12 cellular contexts compared by ENCODE assay signal in genomic region chr10:58807631-58808024, GRCh38.
DNase-seq lines count a peak whose midpoint lies in the region; ATAC-seq and TF ChIP-seq lines count a peak whose summit lies in the region.
"Had no signal": no experiment of that assay in that cellular context is flagged by ENCODE, and none has a peak within 500 bp of the region (broad histone marks: within the 10 kb centered on the region; RNA-seq: fewer than 3 reads in every experiment).

No MANE protein-coding gene starts in this region.

- H2BK5ac ChIP-seq in mesenchymal stem cell (ENCODE audit: low read depth, low read length, poor library complexity, severe bottlenecking): no peak overlapping the region

- no peak overlapping the region for H2BK120ac ChIP-seq in mesenchymal stem cell (ENCODE audit: low read depth, low read length)

- H3K9ac ChIP-seq in mesenchymal stem cell (ENCODE audit: low read length): peak overlapping the region; percentile 49

- intact Hi-C loops in Caco-2 (cut with micrococcal nuclease; ENCODE audit: unreplicated experiment) (loop anchor here (1.0 kb wide), 1 partner anchor 145 kb away; no protein-coding TSS in a partner anchor), spleen (cut with DNase I; ENCODE audit: low total_unique reads) (no loop called here)

- H2AFZ ChIP-seq in mesenchymal stem cell (ENCODE audit: low read depth, low read length): no peak overlapping the region

- H3K36me3 Mint-ChIP-seq in Caco-2 (ENCODE audit: insufficient read depth, unreplicated experiment): peaks cover 70% of the 10 kb centered on the region
- H3K36me3 Mint-ChIP-seq in endothelial cell (ENCODE audit: low read depth, unreplicated experiment): no peaks in the 10 kb centered on the region

- H3K23ac ChIP-seq in mesenchymal stem cell (ENCODE audit: low read length in 2 of 2): no peak overlapping the region

- no TSS peak for BruUV-seq in Caco-2 (replicated peaks; lab: Mats Ljungman, UMichigan)

- peak; percentile 54 to 69 for DNase-seq in Caco-2
- DNase-seq in MG63: peak; percentile 52
- peak; percentile 76 for DNase-seq in fibroblast of gingiva (ENCODE audit: low read depth)
- no peak for DNase-seq in mesenchymal stem cell
- DNase-seq in endothelial cell (ENCODE audit: low spot score): no peak
- DNase-seq in AML-193 (lab: John Stamatoyannopoulos, UW): no peak
- no peak for DNase-seq in spleen
- DNase-seq: brain microvascular endothelial cell, SW 1271 had no signal

- H3K4ac ChIP-seq in mesenchymal stem cell (ENCODE audit: low read depth in 1 of 2, low read length in 2 of 2): no peak overlapping the region

- peaks cover 5% of the 10 kb centered on the region for H3K36me3 ChIP-seq in Caco-2 (ENCODE audit: control insufficient read depth, insufficient read depth, low read length)
- H3K36me3 ChIP-seq in MG63: no peaks in the 10 kb centered on the region; the same call in 1 of the 2 replicates
- H3K36me3 ChIP-seq in mesenchymal stem cell (ENCODE audit: control insufficient read depth in 1 of 2, insufficient read depth in 2 of 2, low read depth in 1 of 2, low read length in 2 of 2): peaks cover 32 to 89% of the 10 kb centered on the region in 2 experiments
- no peaks in the 10 kb centered on the region for H3K36me3 ChIP-seq in spleen

- H3K9me3 Mint-ChIP-seq in Caco-2 (ENCODE audit: unreplicated experiment): no peaks in the 10 kb centered on the region
- H3K9me3 Mint-ChIP-seq in endothelial cell (ENCODE audit: unreplicated experiment): no peaks in the 10 kb centered on the region

- H3K4me1 Mint-ChIP-seq in Caco-2 (ENCODE audit: low read depth, unreplicated experiment): peaks cover 45% of the 10 kb centered on the region
- no peaks in the 10 kb centered on the region for H3K4me1 Mint-ChIP-seq in endothelial cell (ENCODE audit: unreplicated experiment)

- 67% methylated on average over 3 of the region's 4 CpGs for WGBS in mesenchymal stem cell
- 40 to 75% (median 45%) methylated on average over 4 of the region's 4 CpGs for WGBS in spleen, 5 donors

- H3K27ac ChIP-seq in mesenchymal stem cell (ENCODE audit: low read length, poor library complexity, severe bottlenecking) (no peak overlapping the region), spleen (no peak overlapping the region)
- H3K27ac ChIP-seq: brain microvascular endothelial cell had no signal

- no peak overlapping the region for H2BK12ac ChIP-seq in mesenchymal stem cell (ENCODE audit: low read length in 2 of 2)

- peak overlapping the region; percentile 85 for H3K27ac Mint-ChIP-seq in Caco-2 (ENCODE audit: unreplicated experiment)
- no peak overlapping the region for H3K27ac Mint-ChIP-seq in endothelial cell (ENCODE audit: unreplicated experiment)

- ATAC-seq in HG02870 (IDR thresholded peaks at IDR 0.05; ENCODE audit: unreplicated experiment): no peak
- ATAC-seq: activated CD4-positive, CD25-positive, alpha-beta regulatory T cell treated with anti-CD3 and anti-CD28 coated beads, Interleukin-2, amount 50 U/mL, for 24 hours; K562 had no signal

- TF ChIP-seq CTCF in Caco-2 (IDR thresholded peaks at IDR 0.05; ENCODE audit: insufficient read depth in 1 of 2, low read depth in 1 of 2, low read length in 1 of 2, severe bottlenecking in 1 of 2, unreplicated experiment in 1 of 2) (no peak), endothelial cell (IDR thresholded peaks at IDR 0.05; ENCODE audit: unreplicated experiment) (no peak), spleen (IDR thresholded peaks at IDR 0.05 in 8 of 11, conservative IDR thresholded peaks at IDR 0.05 in 3 of 11) (no peak)

- H3K4me2 ChIP-seq in mesenchymal stem cell (ENCODE audit: low read length, poor library complexity, severe bottlenecking): no peak overlapping the region

- CTCF ChIA-PET in Caco-2 (lab: Charles Lee): no interaction called here

- no peak overlapping the region for H3K14ac ChIP-seq in mesenchymal stem cell (ENCODE audit: low read length in 2 of 2)

- H3K79me1 ChIP-seq in mesenchymal stem cell (replicated peaks; ENCODE audit: low read length, poor library complexity, severe bottlenecking): peaks cover 19% of the 10 kb centered on the region

- no peak overlapping the region for H2AK5ac ChIP-seq in mesenchymal stem cell (ENCODE audit: low read length, severe bottlenecking)

- POLR2A ChIA-PET in Caco-2 (lab: Charles Lee): no interaction called here

- H4K91ac ChIP-seq in mesenchymal stem cell (ENCODE audit: low read length): no peak overlapping the region

- H3K9me3 ChIP-seq in Caco-2 (no peaks in the 10 kb centered on the region), MG63 (no peaks in the 10 kb centered on the region), mesenchymal stem cell (ENCODE audit: control insufficient read depth, low read length) (no peaks in the 10 kb centered on the region), spleen (no peaks in the 10 kb centered on the region)

- no peak overlapping the region for H3K18ac ChIP-seq in mesenchymal stem cell (ENCODE audit: low read depth in 1 of 2, low read length in 2 of 2)

- no peak overlapping the region for H2BK15ac ChIP-seq in mesenchymal stem cell (ENCODE audit: low read depth, poor library complexity, severe bottlenecking)

- no peaks in the 10 kb centered on the region for H3K27me3 ChIP-seq in Caco-2 (replicated peaks; ENCODE audit: control insufficient read depth, insufficient read depth, low read length)
- no peaks in the 10 kb centered on the region for H3K27me3 ChIP-seq in MG63
- H3K27me3 ChIP-seq in mesenchymal stem cell (ENCODE audit: control insufficient read depth in 1 of 2, insufficient read depth in 1 of 2, low read length in 2 of 2): no peaks in the 10 kb centered on the region
- no peaks in the 10 kb centered on the region for H3K27me3 ChIP-seq in spleen (replicated peaks in 1 of 7)
- H3K27me3 ChIP-seq: brain microvascular endothelial cell had no signal

- H3K4me3 ChIP-seq in Caco-2 (ENCODE audit: low read depth, low read length): no peak overlapping the region
- H3K4me3 ChIP-seq in MG63: no peak overlapping the region
- no peak overlapping the region for H3K4me3 ChIP-seq in mesenchymal stem cell (ENCODE audit: insufficient read depth in 1 of 2, low read depth in 1 of 2, low read length in 2 of 2)
- no peak overlapping the region for H3K4me3 ChIP-seq in spleen
- H3K4me3 ChIP-seq: K562 had no signal

- peaks cover 66% of the 10 kb centered on the region for H3K4me1 ChIP-seq in Caco-2
- H3K4me1 ChIP-seq in mesenchymal stem cell (ENCODE audit: control insufficient read depth, insufficient read depth, low read depth, low read length): peaks cover 2% of the 10 kb centered on the region
- H3K4me1 ChIP-seq in spleen: no peaks in the 10 kb centered on the region

- H3K27me3 Mint-ChIP-seq in Caco-2 (ENCODE audit: insufficient read depth, unreplicated experiment): no peaks in the 10 kb centered on the region
- H3K27me3 Mint-ChIP-seq in endothelial cell (ENCODE audit: unreplicated experiment): no peaks in the 10 kb centered on the region

- no peak overlapping the region for H4K8ac ChIP-seq in mesenchymal stem cell (ENCODE audit: low read length)

- no peak for TF ChIP-seq POLR2A in spleen (IDR thresholded peaks at IDR 0.05)

- no peak overlapping the region for H3K4me3 Mint-ChIP-seq in Caco-2 (ENCODE audit: unreplicated experiment)
- H3K4me3 Mint-ChIP-seq in endothelial cell (ENCODE audit: unreplicated experiment): no peak overlapping the region

Comparison
In these comparisons a context has a peak if more than half of its experiments do, and no peak if none do; other contexts are left out.
1. DNase-seq: peak in Caco-2 (2 of 2), MG63 (single experiment) and fibroblast of gingiva (single experiment); none in mesenchymal stem cell (single experiment), endothelial cell (single experiment), AML-193 (0 of 2) and spleen (single experiment).